Comparison of ENCODE assay signal across 16 cellular contexts in the genomic region with DNA sequence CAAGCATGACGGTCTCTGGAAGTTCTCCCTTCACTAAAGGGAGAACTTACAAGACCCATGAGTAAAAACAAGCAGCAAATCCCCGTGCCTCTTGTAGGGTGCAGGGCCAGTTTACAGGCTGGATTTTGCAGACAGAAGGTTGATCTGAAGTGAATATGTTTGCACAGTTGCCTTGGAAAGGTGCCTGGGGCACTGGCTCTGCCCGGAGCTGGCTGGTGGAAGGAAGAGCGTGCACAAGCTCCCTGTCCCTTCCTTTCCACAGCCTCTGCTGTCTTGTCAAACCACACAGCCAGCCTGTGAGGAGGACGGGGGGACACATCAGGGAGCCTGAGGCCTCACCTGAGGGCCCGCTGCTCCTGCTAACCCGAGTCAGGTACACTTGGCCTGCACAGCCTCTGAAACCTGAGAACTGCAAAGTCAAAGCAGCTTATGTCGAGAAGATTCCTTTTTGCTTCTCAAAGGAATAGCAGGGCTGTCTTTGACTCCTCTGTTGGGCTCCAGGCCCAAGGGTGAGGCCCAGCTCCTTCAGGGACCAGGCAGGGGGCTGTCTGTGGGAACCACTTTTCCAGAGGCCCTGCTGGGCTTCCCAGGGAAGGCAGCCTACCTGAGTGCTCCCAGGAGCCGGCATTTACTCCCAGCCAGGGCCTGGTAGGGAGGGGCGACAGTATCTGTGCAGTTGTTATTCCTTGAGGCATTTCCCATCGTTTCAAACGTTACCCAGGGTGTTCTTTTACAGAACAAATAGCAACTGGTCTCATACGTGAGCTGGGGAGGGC.
DNase-seq lines count a peak whose midpoint lies in the region; ATAC-seq and TF ChIP-seq lines count a peak whose summit lies in the region.
"Had no signal": no experiment of that assay in that cellular context is flagged by ENCODE, and none has a peak within 500 bp of the region (broad histone marks: within the 10 kb centered on the region; RNA-seq: fewer than 3 reads in every experiment).

No MANE protein-coding gene starts in this region.

- peak; percentile 58 for DNase-seq in NCI-H2029 treated with DMSO at 0.1 percent for 48 hours (lab: John Stamatoyannopoulos, UW)
- DNase-seq in cerebellum (ENCODE audit: low spot score), result peak; percentile 9
- DNase-seq in mucosa of descending colon, result no peak
- DNase-seq in stimulated activated CD4-positive, alpha-beta T cell treated with anti-CD3 and anti-CD28 coated beads, Interleukin-12 subunit alpha, Interleukin-12 subunit beta, amount 100 ng/mL, for 4 hours, result no peak
- no peak for DNase-seq in mucosa of gallbladder (ENCODE audit: low spot score)
- DNase-seq in activated gamma-delta T cell treated with Interleukin-2 at 50 U/mL for 16 hours, result no peak
- DNase-seq: erythroblast; stimulated activated CD4-positive, alpha-beta T cell treated with anti-CD3 and anti-CD28 coated beads, Interleukin-1b, Interleukin-23, amount 100 ng/mL, for 48 hours; SW 1271; transverse colon had no signal

- H3K36me3 ChIP-seq in mucosa of descending colon (ENCODE audit: low read depth), result no peaks in the 10 kb centered on the region
- H3K36me3 ChIP-seq: transverse colon had no signal

- peaks cover 8% of the 10 kb centered on the region for H3K27me3 Mint-ChIP-seq in activated T-helper 17 cell treated with anti-CD3 and anti-CD28 coated beads, Interleukin-2, amount 50 U/mL, for 72 hours

- H3K4me1 ChIP-seq in mucosa of descending colon (ENCODE audit: low read depth), result peaks cover 9% of the 10 kb centered on the region

- H3K4me3 Mint-ChIP-seq in activated T-helper 17 cell treated with anti-CD3 and anti-CD28 coated beads, Interleukin-2, amount 50 U/mL, for 72 hours, result no peak overlapping the region

- no peak overlapping the region for H3K4me3 ChIP-seq in mucosa of descending colon
- H3K4me3 ChIP-seq: coronary artery, lung, transverse colon had no signal

- TF ChIP-seq CTCF in C4-2B (conservative IDR thresholded peaks at IDR 0.05), result no peak
- no peak for TF ChIP-seq CTCF in mucosa of descending colon (IDR thresholded peaks at IDR 0.05)

- peak; percentile 37 for ATAC-seq in mucosa of descending colon
- no peak for ATAC-seq in activated T-helper 17 cell treated with anti-CD3 and anti-CD28 coated beads, Interleukin-2, amount 50 U/mL, for 72 hours (replicated peaks)
- ATAC-seq: activated CD4-positive, CD25-positive, alpha-beta regulatory T cell treated with anti-CD3 and anti-CD28 coated beads, Interleukin-2, amount 50 U/mL, for 24 hours; HCT116 had no signal

- no peaks in the 10 kb centered on the region for H3K9me3 Mint-ChIP-seq in activated T-helper 17 cell treated with anti-CD3 and anti-CD28 coated beads, Interleukin-2, amount 50 U/mL, for 72 hours

- H3K36me3 Mint-ChIP-seq in activated T-helper 17 cell treated with anti-CD3 and anti-CD28 coated beads, Interleukin-2, amount 50 U/mL, for 72 hours (ENCODE audit: low read depth), result no peaks in the 10 kb centered on the region

- H3K9me3 ChIP-seq in mucosa of descending colon, result no peaks in the 10 kb centered on the region
- H3K9me3 ChIP-seq: transverse colon had no signal

- intact Hi-C loops in mucosa of descending colon (cut with DNase I, micrococcal nuclease), result no loop called here

- H3K27ac Mint-ChIP-seq in activated T-helper 17 cell treated with anti-CD3 and anti-CD28 coated beads, Interleukin-2, amount 50 U/mL, for 72 hours, result no peak overlapping the region

- H3K4me1 Mint-ChIP-seq in activated T-helper 17 cell treated with anti-CD3 and anti-CD28 coated beads, Interleukin-2, amount 50 U/mL, for 72 hours, result no peaks in the 10 kb centered on the region

- H3K27ac ChIP-seq in C4-2B, result peak overlapping the region; percentile 73
- H3K27ac ChIP-seq: transverse colon had no signal

Comparison
In these comparisons a context has a peak if more than half of its experiments do, and no peak if none do; other contexts are left out.
1. DNase-seq: peak in NCI-H2029 treated with DMSO at 0.1 percent for 48 hours (single experiment) and cerebellum (single experiment); none in mucosa of descending colon (0 of 3), stimulated activated CD4-positive, alpha-beta T cell treated with anti-CD3 and anti-CD28 coated beads, Interleukin-12 subunit alpha, Interleukin-12 subunit beta, amount 100 ng/mL, for 4 hours (single experiment), mucosa of gallbladder (single experiment) and activated gamma-delta T cell treated with Interleukin-2 at 50 U/mL for 16 hours (single experiment).